In the genomic region with DNA sequence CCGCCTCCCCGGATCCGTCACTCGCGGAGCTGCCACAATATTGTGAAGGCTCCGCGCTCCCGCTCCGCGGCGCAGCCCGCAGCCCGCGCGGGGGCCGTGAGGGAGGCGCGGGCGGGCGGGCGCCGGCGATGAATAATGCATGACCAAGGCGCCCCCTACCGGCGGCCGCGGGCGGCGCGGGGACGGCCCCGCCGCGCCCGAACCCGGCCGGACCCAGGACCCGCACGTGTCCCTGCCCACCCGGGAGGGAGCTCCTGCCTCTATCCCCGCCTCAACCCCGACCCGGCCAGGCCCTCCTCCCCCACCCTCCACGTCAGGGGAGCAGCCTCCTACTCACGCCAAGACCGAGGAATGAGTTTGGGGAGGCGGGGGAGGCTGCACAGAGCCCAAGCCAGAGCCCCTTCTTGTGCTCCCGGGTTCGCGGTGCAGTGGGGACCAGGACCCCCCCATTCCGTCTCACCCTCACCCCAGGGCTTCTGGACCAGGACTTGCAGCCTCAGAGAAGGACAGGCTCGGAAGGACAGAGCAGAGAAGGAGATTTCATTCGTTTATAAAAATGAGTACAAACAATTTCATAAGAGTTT, we compare ENCODE assay signal across 8 cellular contexts.
A peak's percentile ranks its signal among the peaks of the same experiment; 100 is the strongest.
DNase-seq lines count a peak whose midpoint lies in the region; ATAC-seq and TF ChIP-seq lines count a peak whose summit lies in the region.

No MANE protein-coding gene starts in this region.

- H3K79me2 ChIP-seq in GM23248 (ENCODE audit: insufficient read depth) = no peaks in the 10 kb centered on the region
- H3K79me2 ChIP-seq in OCI-LY3 (ENCODE audit: low read length) = no peaks in the 10 kb centered on the region

- in situ Hi-C loops in GM23248 (cut with MboI) = loop anchor here (5.0 kb wide), 1 partner anchor 370 kb away; no protein-coding TSS in a partner anchor

- H3K4me2 ChIP-seq in BLaER1 (peak overlapping the region; percentile 75), GM23248 (ENCODE audit: unreplicated experiment) (peak overlapping the region; percentile 84), OCI-LY3 (ENCODE audit: low read length) (peak overlapping the region; percentile 89)

- peak overlapping the region; percentile 54 for H3K4me3 ChIP-seq in BLaER1
- H3K4me3 ChIP-seq in GM23248 = peak overlapping the region; percentile 66
- H3K4me3 ChIP-seq in OCI-LY3 (ENCODE audit: low read length) = peak overlapping the region; percentile 74
- H3K4me3 ChIP-seq in fibroblast of villous mesenchyme (ENCODE audit: low read depth, low read length) = peak overlapping the region; percentile 34
- peak overlapping the region; percentile 66 for H3K4me3 ChIP-seq in thoracic aorta

- no peaks in the 10 kb centered on the region for H3K36me3 Mint-ChIP-seq in activated T-cell treated with anti-CD3 and anti-CD28 coated beads, Interleukin-2, amount 50 U/mL, for 72 hours (ENCODE audit: insufficient read depth in 2 of 2)

- H3K9me2 ChIP-seq in GM23248 (ENCODE audit: insufficient read depth) = no peaks in the 10 kb centered on the region

- 0 to 2% methylated on average over 14 to 19 of the region's 54 CpGs for WGBS in GM23248 (ENCODE audit: low coverage in 1 of 2, low lambda C conversion rate in 2 of 2, missing lambda C conversion rate in 2 of 2), 2 experiments

- H3K36me3 ChIP-seq in BLaER1 = no peaks in the 10 kb centered on the region
- H3K36me3 ChIP-seq in GM23248 (ENCODE audit: low read depth) = no peaks in the 10 kb centered on the region
- no peaks in the 10 kb centered on the region for H3K36me3 ChIP-seq in OCI-LY3 (replicated peaks; ENCODE audit: low read depth, low read length)
- no peaks in the 10 kb centered on the region for H3K36me3 ChIP-seq in thoracic aorta

- H3K4me3 Mint-ChIP-seq in activated T-cell treated with anti-CD3 and anti-CD28 coated beads, Interleukin-2, amount 50 U/mL, for 72 hours = peak overlapping the region; percentile 42 to 62

- H2AFZ ChIP-seq in GM23248 (peak overlapping the region; percentile 88), OCI-LY3 (ENCODE audit: low read depth, low read length) (peak overlapping the region; percentile 89)

- no peaks in the 10 kb centered on the region for H3F3A ChIP-seq in GM23248 (ENCODE audit: insufficient read depth)

- no peaks in the 10 kb centered on the region for H3K9me3 ChIP-seq in BLaER1
- H3K9me3 ChIP-seq in GM23248 (ENCODE audit: low read depth) = no peaks in the 10 kb centered on the region
- no peaks in the 10 kb centered on the region for H3K9me3 ChIP-seq in OCI-LY3 (ENCODE audit: insufficient read depth, low read length)
- no peaks in the 10 kb centered on the region for H3K9me3 ChIP-seq in thoracic aorta

- no peak overlapping the region for H3K9ac ChIP-seq in BLaER1
- H3K9ac ChIP-seq in GM23248 = 0 out of 2 replicates have a peak overlapping the region, but pooled peaks have one; percentile 41
- H3K9ac ChIP-seq in OCI-LY3 (ENCODE audit: low read length) = no peak overlapping the region

- TF ChIP-seq CTCF in OCI-LY3 (IDR thresholded peaks at IDR 0.05; ENCODE audit: low read depth, low read length) (peak; percentile 43), fibroblast of villous mesenchyme (IDR thresholded peaks at IDR 0.05; ENCODE audit: insufficient read depth, low read depth, low read length) (peak; percentile 16), thoracic aorta (IDR thresholded peaks at IDR 0.05) (peak; percentile 77)

- H3K4me1 ChIP-seq in BLaER1 (peaks cover 13% of the 10 kb centered on the region), GM23248 (ENCODE audit: insufficient read depth) (no peaks in the 10 kb centered on the region), OCI-LY3 (ENCODE audit: low read length) (peaks cover 3% of the 10 kb centered on the region; the same call in 1 of the 2 replicates), thoracic aorta (ENCODE audit: control insufficient read depth in 1 of 2, low read depth in 2 of 2) (peaks cover 9 to 21% of the 10 kb centered on the region in 2 donors)

- peak; percentile 83 for DNase-seq in GM23248
- peak; percentile 68 to 81 for DNase-seq in activated T-cell treated with anti-CD3 and anti-CD28 coated beads, Interleukin-2, amount 50 U/mL, for 72 hours
- peak; percentile 23 for DNase-seq in fibroblast of villous mesenchyme (ENCODE audit: low read depth)
- peak in 38 of 56 donors; percentile 3 to 84 (median 28) for DNase-seq in nucleus accumbens (lab: John Stamatoyannopoulos, UW)
- DNase-seq in thoracic aorta (ENCODE audit: low spot score) = no peak

- ATAC-seq in activated T-cell treated with anti-CD3 and anti-CD28 coated beads, Interleukin-2, amount 50 U/mL, for 72 hours (replicated peaks in 1 of 2) = peak; percentile 85 to 90
- peak; percentile 64 for ATAC-seq in thoracic aorta (ENCODE audit: insufficient number of reproducible peaks, low FRiP score, low read depth)
- no peak for ATAC-seq in GM19452 (IDR thresholded peaks at IDR 0.05; ENCODE audit: unreplicated experiment)

- H3K27ac ChIP-seq in BLaER1 (no peak overlapping the region), GM23248 (no peak overlapping the region), OCI-LY3 (ENCODE audit: low read length) (no peak overlapping the region), thoracic aorta (no peak overlapping the region)

- peaks cover 78% of the 10 kb centered on the region for H3K27me3 ChIP-seq in BLaER1
- peaks cover 33% of the 10 kb centered on the region for H3K27me3 ChIP-seq in GM23248 (replicated peaks; ENCODE audit: insufficient read depth)
- peaks cover 43% of the 10 kb centered on the region for H3K27me3 ChIP-seq in OCI-LY3 (ENCODE audit: low read depth, low read length)
- H3K27me3 ChIP-seq in thoracic aorta (replicated peaks; ENCODE audit: insufficient read depth) = no peaks in the 10 kb centered on the region

- peaks cover 8% of the 10 kb centered on the region for H3K4me1 Mint-ChIP-seq in activated T-cell treated with anti-CD3 and anti-CD28 coated beads, Interleukin-2, amount 50 U/mL, for 72 hours (ENCODE audit: low read depth)

- H4K20me1 ChIP-seq in BLaER1 = peaks cover 39% of the 10 kb centered on the region
- no peaks in the 10 kb centered on the region for H4K20me1 ChIP-seq in GM23248 (ENCODE audit: insufficient read depth)
- H4K20me1 ChIP-seq in OCI-LY3 (ENCODE audit: insufficient read depth, low read length) = no peaks in the 10 kb centered on the region

- H3K27ac Mint-ChIP-seq in activated T-cell treated with anti-CD3 and anti-CD28 coated beads, Interleukin-2, amount 50 U/mL, for 72 hours = no peak overlapping the region

- H3K9me3 Mint-ChIP-seq in activated T-cell treated with anti-CD3 and anti-CD28 coated beads, Interleukin-2, amount 50 U/mL, for 72 hours = no peaks in the 10 kb centered on the region

- H3K27me3 Mint-ChIP-seq in activated T-cell treated with anti-CD3 and anti-CD28 coated beads, Interleukin-2, amount 50 U/mL, for 72 hours (ENCODE audit: low read depth) = peaks cover 81% of the 10 kb centered on the region

Comparison
In these comparisons a context has a peak if more than half of its experiments do, and no peak if none do; other contexts are left out.
1. CTCF ChIP-seq: peak in every context shown above with its lines; median percentile 77 in thoracic aorta; 43 in OCI-LY3; 16 in fibroblast of villous mesenchyme.